Comparison of ENCODE assay signal across 15 cellular contexts in genomic region chr1:119006406-119007279, GRCh38. TPM values are rescaled to one million over a fixed set of nuclear protein-coding genes. Genes with fewer than 3 reads are reported as not detected.
A peak's percentile ranks its signal among the peaks of the same experiment; 100 is the strongest.
DNase-seq lines count a peak whose midpoint lies in the region; ATAC-seq and TF ChIP-seq lines count a peak whose summit lies in the region.
"Had no signal": no experiment of that assay in that cellular context is flagged by ENCODE, and none has a peak within 500 bp of the region (broad histone marks: within the 10 kb centered on the region; RNA-seq: fewer than 3 reads in every experiment).

No MANE protein-coding gene starts in this region.

- intact Hi-C loops in activated CD4-positive, alpha-beta T cell treated with anti-CD3 and anti-CD28 coated beads, Interleukin-2, amount 10 ng/mL, durations not matched to agents 24 days and 14 days (cut with micrococcal nuclease) = loop anchor here (1.0 kb wide), 1 partner anchor 21 kb away; no protein-coding TSS in a partner anchor

- H3K9me3 ChIP-seq in RWPE2 (ENCODE audit: severe bottlenecking) (no peaks in the 10 kb centered on the region), hepatocyte (ENCODE audit: low read depth) (no peaks in the 10 kb centered on the region)
- H3K9me3 ChIP-seq: HAP-1, left lung had no signal

- H3K4me3 Mint-ChIP-seq in activated CD4-positive, alpha-beta T cell treated with anti-CD3 and anti-CD28 coated beads, Interleukin-2, amount 10 ng/mL, durations not matched to agents 24 days and 14 days = peak overlapping the region; percentile 17
- H3K4me3 Mint-ChIP-seq: effector memory CD8-positive, alpha-beta T cell had no signal

- peaks cover 11% of the 10 kb centered on the region for H3K4me1 Mint-ChIP-seq in activated CD4-positive, alpha-beta T cell treated with anti-CD3 and anti-CD28 coated beads, Interleukin-2, amount 10 ng/mL, durations not matched to agents 24 days and 14 days

- ATAC-seq in RWPE2 (ENCODE audit: low read depth) (peak; percentile 17; the same call in 1 of the 3 replicates), GM21526 (IDR thresholded peaks at IDR 0.05; ENCODE audit: low FRiP score, unreplicated experiment) (no peak)
- ATAC-seq: effector memory CD8-positive, alpha-beta T cell had no signal

- peaks cover 75% of the 10 kb centered on the region for H3K27me3 Mint-ChIP-seq in activated CD4-positive, alpha-beta T cell treated with anti-CD3 and anti-CD28 coated beads, Interleukin-2, amount 10 ng/mL, durations not matched to agents 24 days and 14 days

- DNase-seq in activated CD4-positive, alpha-beta T cell treated with anti-CD3 and anti-CD28 coated beads, Interleukin-2, amount 10 ng/mL, durations not matched to agents 24 days and 14 days = no peak
- no peak for DNase-seq in activated CD4-positive, alpha-beta T cell treated with anti-CD3 and anti-CD28 coated beads, Interleukin-2, amount 50 U/mL, for 48 hours
- DNase-seq in RWPE2 (ENCODE audit: low spot score) = no peak
- no peak for DNase-seq in hepatocyte (ENCODE audit: low spot score)
- no peak for DNase-seq in skeletal muscle cell (ENCODE audit: low read depth)
- no peak for DNase-seq in NCI-H446 treated with DMSO at 0.1 percent for 48 hours (lab: John Stamatoyannopoulos, UW)
- no peak for DNase-seq in NCI-H1436 (lab: John Stamatoyannopoulos, UW)
- DNase-seq: activated CD8-positive, alpha-beta memory T cell treated with anti-CD3 and anti-CD28 coated beads, Interleukin-2, amount 50 U/mL, for 48 hours; effector memory CD8-positive, alpha-beta T cell; left lung; NCI-H1048; occipital lobe had no signal

- H3K36me3 ChIP-seq in RWPE2 (ENCODE audit: low read depth) (no peaks in the 10 kb centered on the region), hepatocyte (replicated peaks; ENCODE audit: insufficient read depth, low read depth) (no peaks in the 10 kb centered on the region)
- H3K36me3 ChIP-seq: HAP-1, left lung had no signal

- no peak overlapping the region for H3K4me3 ChIP-seq in RWPE2 (ENCODE audit: severe bottlenecking)
- H3K4me3 ChIP-seq in hepatocyte = no peak overlapping the region
- H3K4me3 ChIP-seq in skeletal muscle cell (ENCODE audit: low read depth, low read length) = peak overlapping the region; percentile 7
- H3K4me3 ChIP-seq: HAP-1, left lung had no signal

- H3K27ac ChIP-seq in RWPE2 (ENCODE audit: poor library complexity, severe bottlenecking) (no peak overlapping the region), hepatocyte (no peak overlapping the region)
- H3K27ac ChIP-seq: left lung had no signal

- H4K20me1 ChIP-seq in hepatocyte (ENCODE audit: insufficient read depth, poor library complexity, severe bottlenecking) = no peaks in the 10 kb centered on the region

- H3K79me2 ChIP-seq in hepatocyte = no peaks in the 10 kb centered on the region

- peak overlapping the region; percentile 63 for H3K4me2 ChIP-seq in hepatocyte

- peak overlapping the region; percentile 76 for H3K27ac Mint-ChIP-seq in activated CD4-positive, alpha-beta T cell treated with anti-CD3 and anti-CD28 coated beads, Interleukin-2, amount 10 ng/mL, durations not matched to agents 24 days and 14 days
- H3K27ac Mint-ChIP-seq: effector memory CD8-positive, alpha-beta T cell had no signal

- TF ChIP-seq CTCF in RWPE2 (IDR thresholded peaks at IDR 0.05; ENCODE audit: poor library complexity, severe bottlenecking) (no peak), hepatocyte (IDR thresholded peaks at IDR 0.05; ENCODE audit: poor library complexity) (no peak)

- no peak overlapping the region for H2AFZ ChIP-seq in hepatocyte

- H3K9me3 Mint-ChIP-seq in activated CD4-positive, alpha-beta T cell treated with anti-CD3 and anti-CD28 coated beads, Interleukin-2, amount 10 ng/mL, durations not matched to agents 24 days and 14 days = peaks cover 12% of the 10 kb centered on the region

- H3K4me1 ChIP-seq in RWPE2 (ENCODE audit: insufficient read depth, poor library complexity, severe bottlenecking) (peaks cover 9% of the 10 kb centered on the region), hepatocyte (ENCODE audit: insufficient read depth) (no peaks in the 10 kb centered on the region)
- H3K4me1 ChIP-seq: HAP-1 had no signal

- peaks cover 8% of the 10 kb centered on the region for H3K36me3 Mint-ChIP-seq in activated CD4-positive, alpha-beta T cell treated with anti-CD3 and anti-CD28 coated beads, Interleukin-2, amount 10 ng/mL, durations not matched to agents 24 days and 14 days (ENCODE audit: low read depth)

- WGBS in hepatocyte (ENCODE audit: low lambda C conversion rate, missing lambda C conversion rate) = 37% methylated on average over 57 of the region's 81 CpGs

- H3K9me2 ChIP-seq in hepatocyte (replicated peaks; ENCODE audit: insufficient read depth) = no peaks in the 10 kb centered on the region

- peaks cover 60% of the 10 kb centered on the region for H3K27me3 ChIP-seq in RWPE2 (ENCODE audit: insufficient read depth, poor library complexity, severe bottlenecking)
- peaks cover 82% of the 10 kb centered on the region for H3K27me3 ChIP-seq in hepatocyte

RNA-seq across cellular contexts. Expression of gene TBX15, which starts 18.5 kb away (rescaled TPM):
- total RNA-seq in activated CD4-positive, alpha-beta T cell treated with anti-CD3 and anti-CD28 coated beads, Interleukin-2, amount 10 ng/mL, durations not matched to agents 24 days and 14 days = not detected in 2 replicates
- 3.8 and 5.1 TPM in 2 replicates for total RNA-seq in hepatocyte
- polyA plus RNA-seq in hepatocyte = 1.6 and 1.9 TPM in 2 replicates
- total RNA-seq: glomerular endothelial cell had no signal
